Comparison of ENCODE assay signal across 27 cellular contexts in the genomic region with DNA sequence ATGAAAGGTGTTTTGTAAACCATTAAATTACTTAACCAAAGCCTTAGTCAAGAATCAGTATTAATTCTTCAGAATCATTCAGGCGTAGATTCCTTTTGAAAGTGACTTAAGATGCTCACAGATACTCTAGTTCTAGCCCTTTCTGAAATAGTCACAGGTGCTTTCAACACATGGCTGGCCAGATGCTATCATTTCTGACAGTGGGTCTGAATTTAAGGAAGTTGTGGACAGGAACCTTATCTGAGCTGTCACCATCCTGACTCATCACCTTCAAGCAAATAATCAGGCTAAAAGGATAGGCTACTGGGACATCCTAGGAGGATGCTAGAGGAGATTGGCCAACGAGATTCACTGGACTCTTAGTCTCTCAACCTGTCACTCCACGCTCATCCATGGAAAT.
DNase-seq lines count a peak whose midpoint lies in the region; ATAC-seq and TF ChIP-seq lines count a peak whose summit lies in the region.
"Had no signal": no experiment of that assay in that cellular context is flagged by ENCODE, and none has a peak within 500 bp of the region (broad histone marks: within the 10 kb centered on the region; RNA-seq: fewer than 3 reads in every experiment).

No MANE protein-coding gene starts in this region.

- H3K27ac ChIP-seq in PC-3 (ENCODE audit: low read length) = no peak overlapping the region
- H3K27ac ChIP-seq: brain microvascular endothelial cell, GM23248, heart right ventricle, neutrophil, SJCRH30, VCaP had no signal

- CTCF ChIA-PET in PC-3 (lab: Charles Lee) = no interaction called here

- H3K9me3 ChIP-seq in PC-3 (ENCODE audit: low read length) (no peaks in the 10 kb centered on the region), MG63 (no peaks in the 10 kb centered on the region)
- H3K9me3 ChIP-seq: heart right ventricle, neutrophil, SJCRH30 had no signal

- no peak overlapping the region for H3K4me3 ChIP-seq in PC-3 (ENCODE audit: low read length)
- H3K4me3 ChIP-seq in MG63 = no peak overlapping the region
- H3K4me3 ChIP-seq: GM23248, heart right ventricle, SJCRH30 had no signal

- ATAC-seq in GM21576 (IDR thresholded peaks at IDR 0.05; ENCODE audit: unreplicated experiment) = peak; percentile 47
- peak; percentile 53 for ATAC-seq in HG03342 (IDR thresholded peaks at IDR 0.05; ENCODE audit: unreplicated experiment)
- ATAC-seq in PC-3 = peak; percentile 43
- ATAC-seq: heart right ventricle, left cardiac atrium had no signal

- no peak overlapping the region for H3K4me3 Mint-ChIP-seq in activated T-helper 2 cell treated with anti-CD3 and anti-CD28 coated beads, Interferon-gamma antibody, Interleukin-2, Interleukin-4, amounts not matched to agents 10 μg/mL and 5 μg/mL and 100 μg/mL, durations not matched to agents 14 hours and 24 hours and 36 hours (ENCODE audit: low read depth)
- H3K4me3 Mint-ChIP-seq: activated naive CD4-positive, alpha-beta T cell treated with anti-CD3 and anti-CD28 coated beads for 36 hours; activated T-cell treated with anti-CD3 and anti-CD28 coated beads, Interleukin-2, amount 50 U/mL, for 24 hours; CD8-positive, alpha-beta memory T cell; HFFc6 had no signal

- no peak overlapping the region for H2AFZ ChIP-seq in PC-3 (ENCODE audit: low read length)
- H2AFZ ChIP-seq: GM23248 had no signal

- intact Hi-C loops in PC-3 (cut with micrococcal nuclease) = no loop called here
- intact Hi-C loops in activated T-helper 2 cell treated with anti-CD3 and anti-CD28 coated beads, Interferon-gamma antibody, Interleukin-2, Interleukin-4, amounts not matched to agents 10 μg/mL and 5 μg/mL and 100 μg/mL, durations not matched to agents 14 hours and 24 hours and 36 hours (cut with micrococcal nuclease) = no loop called here

- H3K9me2 ChIP-seq in PC-3 (replicated peaks; ENCODE audit: low read length) = no peaks in the 10 kb centered on the region

- peak; percentile 33 for DNase-seq in GF-D8 (lab: John Stamatoyannopoulos, UW)
- peak; percentile 60 for DNase-seq in PC-3
- DNase-seq in MG63 = no peak
- DNase-seq in activated gamma-delta T cell treated with Interleukin-2 at 50 U/mL for 16 hours = no peak
- no peak for DNase-seq in activated T-helper 2 cell treated with anti-CD3 and anti-CD28 coated beads, Interferon-gamma antibody, Interleukin-2, Interleukin-4, amounts not matched to agents 10 μg/mL and 5 μg/mL and 100 μg/mL, durations not matched to agents 14 hours and 24 hours and 36 hours (ENCODE audit: low spot score)
- DNase-seq in mucosa of gallbladder (ENCODE audit: low spot score) = no peak
- DNase-seq: 8988T; activated CD4-positive, alpha-beta T cell treated with anti-CD3 and anti-CD28 coated beads for 48 hours; activated naive CD4-positive, alpha-beta T cell treated with anti-CD3 and anti-CD28 coated beads for 36 hours; activated T-cell treated with anti-CD3 and anti-CD28 coated beads, Interleukin-2, amount 50 U/mL, for 24 hours; AML-193; brain microvascular endothelial cell; CD8-positive, alpha-beta memory T cell; foreskin fibroblast; GM23248; heart right ventricle; HFFc6; IMR-90; left cardiac atrium; NCI-H146; SJCRH30; T-helper 2 cell had no signal

- no peak overlapping the region for H3K4me2 ChIP-seq in PC-3 (ENCODE audit: low read length)

- no peak for TF ChIP-seq CTCF in PC-3 (conservative IDR thresholded peaks at IDR 0.05; ENCODE audit: low read depth, low read length)

- H3K36me3 Mint-ChIP-seq in activated T-helper 2 cell treated with anti-CD3 and anti-CD28 coated beads, Interferon-gamma antibody, Interleukin-2, Interleukin-4, amounts not matched to agents 10 μg/mL and 5 μg/mL and 100 μg/mL, durations not matched to agents 14 hours and 24 hours and 36 hours (ENCODE audit: low read depth) = no peaks in the 10 kb centered on the region
- H3K36me3 Mint-ChIP-seq: CD8-positive, alpha-beta memory T cell had no signal

- BruUV-seq in PC-3 (replicated peaks; lab: Mats Ljungman, UMichigan) = no TSS peak

- H3K36me3 ChIP-seq in PC-3 (ENCODE audit: low read depth, low read length) = no peaks in the 10 kb centered on the region
- H3K36me3 ChIP-seq in MG63 = no peaks in the 10 kb centered on the region
- H3K36me3 ChIP-seq: brain microvascular endothelial cell, heart right ventricle, neutrophil, SJCRH30 had no signal

- H3K27ac Mint-ChIP-seq in activated T-helper 2 cell treated with anti-CD3 and anti-CD28 coated beads, Interferon-gamma antibody, Interleukin-2, Interleukin-4, amounts not matched to agents 10 μg/mL and 5 μg/mL and 100 μg/mL, durations not matched to agents 14 hours and 24 hours and 36 hours = no peak overlapping the region
- H3K27ac Mint-ChIP-seq: activated naive CD4-positive, alpha-beta T cell treated with anti-CD3 and anti-CD28 coated beads for 36 hours; activated T-cell treated with anti-CD3 and anti-CD28 coated beads, Interleukin-2, amount 50 U/mL, for 24 hours; CD8-positive, alpha-beta memory T cell; HFFc6; progenitor cell of endocrine pancreas had no signal

- no peaks in the 10 kb centered on the region for H3K4me1 ChIP-seq in PC-3 (ENCODE audit: insufficient read depth, low read length)
- H3K4me1 ChIP-seq: SJCRH30 had no signal

- H3K79me2 ChIP-seq in PC-3 (ENCODE audit: low read length) = no peaks in the 10 kb centered on the region

- H4K20me1 ChIP-seq in PC-3 (ENCODE audit: low read length) = no peaks in the 10 kb centered on the region

- H3K9ac ChIP-seq in PC-3 (ENCODE audit: low read length) = no peak overlapping the region
- H3K9ac ChIP-seq: GM23248 had no signal

- H3F3A ChIP-seq in PC-3 (ENCODE audit: low read length, unreplicated experiment) = no peaks in the 10 kb centered on the region

- no peaks in the 10 kb centered on the region for H3K27me3 Mint-ChIP-seq in activated T-helper 2 cell treated with anti-CD3 and anti-CD28 coated beads, Interferon-gamma antibody, Interleukin-2, Interleukin-4, amounts not matched to agents 10 μg/mL and 5 μg/mL and 100 μg/mL, durations not matched to agents 14 hours and 24 hours and 36 hours (ENCODE audit: low read depth)

- H3K27me3 ChIP-seq in PC-3 (ENCODE audit: low read length) (peaks cover 78% of the 10 kb centered on the region), MG63 (no peaks in the 10 kb centered on the region; the same call in 1 of the 2 replicates)
- H3K27me3 ChIP-seq: brain microvascular endothelial cell, heart right ventricle, neutrophil, SJCRH30 had no signal

- H3K9me3 Mint-ChIP-seq in activated T-helper 2 cell treated with anti-CD3 and anti-CD28 coated beads, Interferon-gamma antibody, Interleukin-2, Interleukin-4, amounts not matched to agents 10 μg/mL and 5 μg/mL and 100 μg/mL, durations not matched to agents 14 hours and 24 hours and 36 hours = no peaks in the 10 kb centered on the region
- H3K9me3 Mint-ChIP-seq: activated T-cell treated with anti-CD3 and anti-CD28 coated beads, Interleukin-2, amount 50 U/mL, for 24 hours; CD8-positive, alpha-beta memory T cell; HFFc6 had no signal

- POLR2A ChIA-PET in PC-3 (lab: Charles Lee; ENCODE audit: unreplicated experiment) = no interaction called here

- H3K4me1 Mint-ChIP-seq in activated T-helper 2 cell treated with anti-CD3 and anti-CD28 coated beads, Interferon-gamma antibody, Interleukin-2, Interleukin-4, amounts not matched to agents 10 μg/mL and 5 μg/mL and 100 μg/mL, durations not matched to agents 14 hours and 24 hours and 36 hours (ENCODE audit: low read depth) = no peaks in the 10 kb centered on the region
- H3K4me1 Mint-ChIP-seq: CD8-positive, alpha-beta memory T cell had no signal

Comparison
In these comparisons a context has a peak if more than half of its experiments do, and no peak if none do; other contexts are left out.
1. DNase-seq: peak in GF-D8 (single experiment) and PC-3 (single experiment); none in MG63 (single experiment), activated gamma-delta T cell treated with Interleukin-2 at 50 U/mL for 16 hours (single experiment), activated T-helper 2 cell treated with anti-CD3 and anti-CD28 coated beads, Interferon-gamma antibody, Interleukin-2, Interleukin-4, amounts not matched to agents 10 μg/mL and 5 μg/mL and 100 μg/mL, durations not matched to agents 14 hours and 24 hours and 36 hours (single experiment) and mucosa of gallbladder (single experiment).
2. Peak in every context shown above with its lines, with median percentiles within 50 percentile points of each other: ATAC-seq.